Comparison of ENCODE assay signal across 1 cellular context in the genomic region with DNA sequence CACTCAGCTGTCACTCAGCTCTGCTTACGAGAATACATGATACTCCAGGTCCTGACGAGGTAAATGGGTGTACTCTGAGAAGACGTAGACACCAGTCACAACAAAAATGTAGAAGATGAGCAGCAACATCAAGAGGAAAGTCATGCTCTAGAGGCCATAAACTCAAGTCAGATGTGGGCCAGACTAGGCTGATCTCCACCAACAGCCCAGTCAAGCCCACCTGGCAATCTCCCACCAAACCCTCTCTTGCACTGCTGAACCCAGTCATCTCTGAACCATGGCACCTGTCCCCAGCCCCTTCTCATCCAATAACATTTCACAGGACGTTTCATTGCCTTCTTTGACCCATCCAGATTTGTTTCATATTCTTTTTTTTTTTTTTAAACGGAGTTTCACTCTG.
TF ChIP-seq lines count a peak whose summit lies in the region.

No MANE protein-coding gene starts in this region.

TF ChIP-seq in GM12878, 131 proteins besides CTCF, POLR2A, EP300 and RAD21:
- TF ChIP-seq FOXM1 (IDR thresholded peaks at IDR 0.05; ENCODE audit: low read depth, low read length): peak; percentile 15; the same call in 1 of the 2 replicates
- no peak; a peak in 1 of 4 replicates for TF ChIP-seq IKZF2 (IDR thresholded peaks at IDR 0.05)
- no peak for TF ChIP-seq MYC (IDR thresholded peaks at IDR 0.05; ENCODE audit: insufficient read depth, insufficient read length, insufficient replicate concordance, low read length, severe bottlenecking)
- peak; percentile 12 for TF ChIP-seq EED (IDR thresholded peaks at IDR 0.05; ENCODE audit: low read depth)
- no peak for TF ChIP-seq MLLT1 (IDR thresholded peaks at IDR 0.05)
- TF ChIP-seq TCF3 (IDR thresholded peaks at IDR 0.05; ENCODE audit: borderline replicate concordance, insufficient read depth, low read depth, low read length): peak; percentile 61; the same call in 1 of the 2 replicates
- TF ChIP-seq JUNB (IDR thresholded peaks at IDR 0.05): peak; percentile 50; the same call in 1 of the 2 replicates
- TF ChIP-seq TCF12 (IDR thresholded peaks at IDR 0.05; ENCODE audit: low read depth, low read length): peak; percentile 84; the same call in 1 of the 2 replicates
- TF ChIP-seq CBFB (IDR thresholded peaks at IDR 0.05; ENCODE audit: low read depth): 0 out of 2 replicates have a peak, but pooled peaks have one; percentile 13
- TF ChIP-seq MTA3 (IDR thresholded peaks at IDR 0.05; ENCODE audit: borderline replicate concordance, low read length): 0 out of 2 replicates have a peak, but pooled peaks have one; percentile 35
- TF ChIP-seq SRF (IDR thresholded peaks at IDR 0.05; ENCODE audit: low read depth in 2 of 2, low read length in 2 of 2): peak in 1 of 2 experiments; percentile 69; a peak in 2 of 4 replicates
- TF ChIP-seq SIX5 (IDR thresholded peaks at IDR 0.05; ENCODE audit: low read depth, low read length, severe bottlenecking): no peak
- TF ChIP-seq MEF2B (IDR thresholded peaks at IDR 0.05; ENCODE audit: partially characterized antibody, poor library complexity, severe bottlenecking): no peak
- peak; percentile 89 for TF ChIP-seq PKNOX1 (IDR thresholded peaks at IDR 0.05)
- no peak for TF ChIP-seq NRF1 (conservative IDR thresholded peaks at IDR 0.05; ENCODE audit: low read depth, low read length)
- TF ChIP-seq IRF4 (IDR thresholded peaks at IDR 0.05; ENCODE audit: low read depth, low read length): peak; percentile 51; the same call in 1 of the 2 replicates
